In the genomic region with DNA sequence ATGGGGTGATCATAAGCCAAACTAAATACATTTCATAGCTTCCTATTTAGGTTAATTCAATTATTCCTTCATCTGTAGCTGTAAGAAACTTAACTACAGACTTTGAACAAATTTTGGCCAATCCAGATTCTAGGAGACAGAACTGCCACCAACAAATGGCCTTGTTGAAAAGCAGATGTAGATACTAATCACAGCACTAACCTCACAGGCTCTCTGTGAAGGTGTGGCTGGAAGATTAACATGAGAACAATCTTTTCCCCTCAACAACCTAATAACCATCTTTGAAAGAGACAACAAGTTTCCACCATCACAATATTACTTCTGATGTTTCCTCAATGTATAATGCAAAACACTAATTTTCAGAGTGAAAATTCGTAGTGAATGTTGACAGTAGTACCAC, we compare ENCODE assay signal across 1 cellular context.
TF ChIP-seq lines count a peak whose summit lies in the region.

No MANE protein-coding gene starts in this region.

TF ChIP-seq in HepG2, 621 proteins besides CTCF, POLR2A, EP300 and RAD21:
- no peak for TF ChIP-seq ZNF512 (CRISPR knock-in tag; IDR thresholded peaks at IDR 0.05)
- no peak for TF ChIP-seq ZNF629 (CRISPR knock-in tag; conservative IDR thresholded peaks at IDR 0.05)
- TF ChIP-seq ZFP90 (CRISPR knock-in tag; IDR thresholded peaks at IDR 0.05; ENCODE audit: borderline replicate concordance), result no peak
- no peak for TF ChIP-seq ZNF207 (IDR thresholded peaks at IDR 0.05; ENCODE audit: borderline replicate concordance)
- no peak for TF ChIP-seq IRF1 (CRISPR knock-in tag; IDR thresholded peaks at IDR 0.05; ENCODE audit: low read depth)
- TF ChIP-seq GPN1 (CRISPR knock-in tag; IDR thresholded peaks at IDR 0.05; ENCODE audit: borderline replicate concordance), result no peak
- TF ChIP-seq, protein P1, sequence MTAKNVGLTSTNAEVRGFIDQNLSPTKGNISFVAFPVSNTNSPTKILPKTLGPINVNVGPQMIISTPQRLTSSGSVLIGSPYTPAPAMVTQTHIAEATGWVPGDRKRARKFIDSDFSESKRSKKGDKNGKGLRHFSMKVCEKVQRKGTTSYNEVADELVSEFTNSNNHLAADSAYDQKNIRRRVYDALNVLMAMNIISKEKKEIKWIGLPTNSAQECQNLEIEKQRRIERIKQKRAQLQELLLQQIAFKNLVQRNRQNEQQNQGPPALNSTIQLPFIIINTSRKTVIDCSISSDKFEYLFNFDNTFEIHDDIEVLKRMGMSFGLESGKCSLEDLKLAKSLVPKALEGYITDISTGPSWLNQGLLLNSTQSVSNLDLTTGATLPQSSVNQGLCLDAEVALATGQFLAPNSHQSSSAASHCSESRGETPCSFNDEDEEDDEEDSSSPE (CRISPR knock-in tag; IDR thresholded peaks at IDR 0.05), result no peak
